ENCODE assay signal across 24 cellular contexts in genomic region chr2:123644053-123644452, GRCh38.
DNase-seq lines count a peak whose midpoint lies in the region; ATAC-seq and TF ChIP-seq lines count a peak whose summit lies in the region.
"Had no signal": no experiment of that assay in that cellular context is flagged by ENCODE, and none has a peak within 500 bp of the region (broad histone marks: within the 10 kb centered on the region; RNA-seq: fewer than 3 reads in every experiment).

No MANE protein-coding gene starts in this region.

- POLR2A ChIA-PET in PC-3 (lab: Charles Lee; ENCODE audit: unreplicated experiment), result no interaction called here

- no peaks in the 10 kb centered on the region for H4K20me1 ChIP-seq in PC-3 (ENCODE audit: low read length)
- H4K20me1 ChIP-seq: BLaER1 had no signal

- no peak overlapping the region for H3K4me3 ChIP-seq in PC-3 (ENCODE audit: low read length)
- no peak overlapping the region for H3K4me3 ChIP-seq in fibroblast of villous mesenchyme (ENCODE audit: low read depth, low read length)
- no peak overlapping the region for H3K4me3 ChIP-seq in right atrium auricular region
- H3K4me3 ChIP-seq: BLaER1, GM12878 had no signal

- H3K4me2 ChIP-seq in PC-3 (ENCODE audit: low read length), result no peak overlapping the region
- H3K4me2 ChIP-seq: BLaER1 had no signal

- H3K27ac ChIP-seq in PC-3 (ENCODE audit: low read length), result no peak overlapping the region
- H3K27ac ChIP-seq in right atrium auricular region, result no peak overlapping the region
- H3K27ac ChIP-seq: BLaER1 had no signal

- H3K4me1 ChIP-seq in PC-3 (ENCODE audit: insufficient read depth, low read length) (peaks cover 4% of the 10 kb centered on the region), right atrium auricular region (no peaks in the 10 kb centered on the region)
- H3K4me1 ChIP-seq: BE2C, BLaER1 had no signal

- no peaks in the 10 kb centered on the region for H3K79me2 ChIP-seq in PC-3 (ENCODE audit: low read length)

- ATAC-seq in PC-3 (peak; percentile 85), GM18868 (IDR thresholded peaks at IDR 0.05; ENCODE audit: unreplicated experiment) (no peak)
- ATAC-seq: GM12878 had no signal

- no peaks in the 10 kb centered on the region for H3F3A ChIP-seq in PC-3 (ENCODE audit: low read length, unreplicated experiment)

- no peak overlapping the region for H2AFZ ChIP-seq in PC-3 (ENCODE audit: low read length)

- H3K27me3 ChIP-seq in PC-3 (ENCODE audit: low read length), result no peaks in the 10 kb centered on the region
- no peaks in the 10 kb centered on the region for H3K27me3 ChIP-seq in right atrium auricular region
- H3K27me3 ChIP-seq: BE2C, BLaER1 had no signal

- no TSS peak for BruUV-seq in PC-3 (replicated peaks; lab: Mats Ljungman, UMichigan)

- TF ChIP-seq CTCF in PC-3 (conservative IDR thresholded peaks at IDR 0.05; ENCODE audit: low read depth, low read length) (no peak), fibroblast of villous mesenchyme (IDR thresholded peaks at IDR 0.05; ENCODE audit: insufficient read depth, low read depth, low read length) (no peak), right atrium auricular region (IDR thresholded peaks at IDR 0.05) (no peak)

- intact Hi-C loops in PC-3 (cut with micrococcal nuclease), result no loop called here

- CTCF ChIA-PET in PC-3 (lab: Charles Lee), result no interaction called here

- H3K9me3 ChIP-seq in PC-3 (ENCODE audit: low read length) (no peaks in the 10 kb centered on the region), right atrium auricular region (no peaks in the 10 kb centered on the region)
- H3K9me3 ChIP-seq: BE2C, BLaER1 had no signal

- no peaks in the 10 kb centered on the region for H3K36me3 ChIP-seq in PC-3 (ENCODE audit: low read depth, low read length)
- H3K36me3 ChIP-seq in right atrium auricular region, result no peaks in the 10 kb centered on the region
- H3K36me3 ChIP-seq: BE2C, BLaER1 had no signal

- no peak overlapping the region for H3K9ac ChIP-seq in PC-3 (ENCODE audit: low read length)
- H3K9ac ChIP-seq: BLaER1 had no signal

- H3K9me2 ChIP-seq in PC-3 (replicated peaks; ENCODE audit: low read length), result no peaks in the 10 kb centered on the region

- peak; percentile 51 for DNase-seq in DMS53 (lab: John Stamatoyannopoulos, UW)
- peak; percentile 56 for DNase-seq in DMS53 treated with DMSO at 0.1 percent for 48 hours (lab: John Stamatoyannopoulos, UW; ENCODE audit: unreplicated experiment)
- DNase-seq in PC-3, result peak; percentile 48
- peak; percentile 3 for DNase-seq in fibroblast of villous mesenchyme (ENCODE audit: low read depth)
- DNase-seq in UCSD-AML1 (lab: John Stamatoyannopoulos, UW; ENCODE audit: unreplicated experiment), result no peak
- no peak for DNase-seq in right atrium auricular region (ENCODE audit: low spot score)
- DNase-seq in NOMO-1 (lab: John Stamatoyannopoulos, UW; ENCODE audit: unreplicated experiment in 2 of 2), result no peak
- DNase-seq: 8988T; ACHN; BE2C; C1 segment of cervical spinal cord; CD4-positive, alpha-beta memory T cell; CD4-positive, CD25-positive, alpha-beta regulatory T cell; CD8-positive, alpha-beta memory T cell; COR-L47; DMS 273 treated with DMSO at 0.1 percent for 48 hours; DMS153; DMS79; DND-41; EL; GDM1 had no signal

Comparison
In these comparisons a context has a peak if more than half of its experiments do, and no peak if none do; other contexts are left out.
1. DNase-seq: peak in DMS53 (single experiment), DMS53 treated with DMSO at 0.1 percent for 48 hours (single experiment), PC-3 (single experiment) and fibroblast of villous mesenchyme (single experiment); none in UCSD-AML1 (single experiment), right atrium auricular region (single experiment) and NOMO-1 (0 of 2).